In genomic region chr9:134390537-134390936, GRCh38 we compare ENCODE assay signal across 8 cellular contexts.
DNase-seq lines count a peak whose midpoint lies in the region; ATAC-seq and TF ChIP-seq lines count a peak whose summit lies in the region.

No MANE protein-coding gene starts in this region.

- peak; percentile 87 for DNase-seq in T-helper 2 cell treated with Interferon-gamma antibody and Interleukin-4, amounts not matched to agents 5 μg/mL and 100 μg/mL, for 36 hours (ENCODE audit: low spot score)
- DNase-seq in MCF 10A (ENCODE audit: unreplicated experiment): no peak
- no peak for DNase-seq in Calu3
- no peak for DNase-seq in LoVo (ENCODE audit: low spot score)

- POLR2A ChIA-PET in MCF 10A (lab: Yijun Ruan, JAX): interaction anchor here (1.0 kb wide), 1 partner anchor 11 kb away, joined by 3 read pairs; no protein-coding TSS in a partner anchor

- BruUV-seq in MCF 10A (replicated peaks; lab: Mats Ljungman, UMichigan): no TSS peak
- BruUV-seq in Calu3 (replicated peaks; lab: Mats Ljungman, UMichigan): no TSS peak

- CTCF ChIA-PET in MCF 10A (lab: Yijun Ruan, JAX) (no interaction called here), Calu3 (lab: Charles Lee) (no interaction called here)

- TF ChIP-seq CTCF in MCF 10A (IDR thresholded peaks at IDR 0.05; ENCODE audit: unreplicated experiment): no peak
- TF ChIP-seq CTCF in Calu3 (IDR thresholded peaks at IDR 0.05; ENCODE audit: unreplicated experiment): no peak

- peaks cover 5% of the 10 kb centered on the region for H3K9me3 Mint-ChIP-seq in T-helper 2 cell treated with Interferon-gamma antibody and Interleukin-4, amounts not matched to agents 5 μg/mL and 100 μg/mL, for 36 hours
- H3K9me3 Mint-ChIP-seq in dendritic cell treated with granulocyte-macrophage colony-stimulating factor and Interleukin-4, amounts not matched to agents 40 ng/mL and 50 ng/mL, for 4 days: no peaks in the 10 kb centered on the region
- H3K9me3 Mint-ChIP-seq in stimulated activated naive CD8-positive, alpha-beta T cell treated with anti-CD3 and anti-CD28 coated beads, Interleukin-15, Interleukin-2, amounts not matched to agents 100 ng/mL and 50 ng/mL, for 24 hours: peaks cover 5% of the 10 kb centered on the region
- H3K9me3 Mint-ChIP-seq in MCF 10A (ENCODE audit: unreplicated experiment) (no peaks in the 10 kb centered on the region), Calu3 (ENCODE audit: low read depth, unreplicated experiment) (no peaks in the 10 kb centered on the region)

- intact Hi-C loops in dendritic cell treated with granulocyte-macrophage colony-stimulating factor and Interleukin-4, amounts not matched to agents 40 ng/mL and 50 ng/mL, for 4 days (cut with micrococcal nuclease): no loop called here
- intact Hi-C loops in MCF 10A (cut with micrococcal nuclease): no loop called here
- intact Hi-C loops in Calu3 (cut with micrococcal nuclease; ENCODE audit: unreplicated experiment): no loop called here

- H3K4me1 Mint-ChIP-seq in T-helper 2 cell treated with Interferon-gamma antibody and Interleukin-4, amounts not matched to agents 5 μg/mL and 100 μg/mL, for 36 hours (ENCODE audit: low read depth): peaks cover 37% of the 10 kb centered on the region
- H3K4me1 Mint-ChIP-seq in dendritic cell treated with granulocyte-macrophage colony-stimulating factor and Interleukin-4, amounts not matched to agents 40 ng/mL and 50 ng/mL, for 4 days (ENCODE audit: low read depth): peaks cover 99% of the 10 kb centered on the region
- H3K4me1 Mint-ChIP-seq in stimulated activated naive CD8-positive, alpha-beta T cell treated with anti-CD3 and anti-CD28 coated beads, Interleukin-15, Interleukin-2, amounts not matched to agents 100 ng/mL and 50 ng/mL, for 24 hours (ENCODE audit: low read depth): peaks cover 62% of the 10 kb centered on the region
- H3K4me1 Mint-ChIP-seq in MCF 10A (ENCODE audit: insufficient read depth, unreplicated experiment): peaks cover 16% of the 10 kb centered on the region
- H3K4me1 Mint-ChIP-seq in Calu3 (ENCODE audit: low read depth, unreplicated experiment): no peaks in the 10 kb centered on the region

- ATAC-seq in GM21526 (IDR thresholded peaks at IDR 0.05; ENCODE audit: low FRiP score, unreplicated experiment) (peak; percentile 27), HG02852 (IDR thresholded peaks at IDR 0.05; ENCODE audit: unreplicated experiment) (no peak)

- peaks cover 5% of the 10 kb centered on the region for H3K36me3 Mint-ChIP-seq in T-helper 2 cell treated with Interferon-gamma antibody and Interleukin-4, amounts not matched to agents 5 μg/mL and 100 μg/mL, for 36 hours (ENCODE audit: low read depth)
- peaks cover 84% of the 10 kb centered on the region for H3K36me3 Mint-ChIP-seq in dendritic cell treated with granulocyte-macrophage colony-stimulating factor and Interleukin-4, amounts not matched to agents 40 ng/mL and 50 ng/mL, for 4 days (ENCODE audit: low read depth)
- H3K36me3 Mint-ChIP-seq in stimulated activated naive CD8-positive, alpha-beta T cell treated with anti-CD3 and anti-CD28 coated beads, Interleukin-15, Interleukin-2, amounts not matched to agents 100 ng/mL and 50 ng/mL, for 24 hours (ENCODE audit: low read depth): peaks cover 5% of the 10 kb centered on the region
- H3K36me3 Mint-ChIP-seq in MCF 10A (ENCODE audit: insufficient read depth, unreplicated experiment) (peaks cover 41% of the 10 kb centered on the region), Calu3 (ENCODE audit: insufficient read depth, unreplicated experiment) (no peaks in the 10 kb centered on the region)

- peak overlapping the region; percentile 76 for H3K4me3 Mint-ChIP-seq in T-helper 2 cell treated with Interferon-gamma antibody and Interleukin-4, amounts not matched to agents 5 μg/mL and 100 μg/mL, for 36 hours
- H3K4me3 Mint-ChIP-seq in dendritic cell treated with granulocyte-macrophage colony-stimulating factor and Interleukin-4, amounts not matched to agents 40 ng/mL and 50 ng/mL, for 4 days: peak overlapping the region; percentile 66
- H3K4me3 Mint-ChIP-seq in stimulated activated naive CD8-positive, alpha-beta T cell treated with anti-CD3 and anti-CD28 coated beads, Interleukin-15, Interleukin-2, amounts not matched to agents 100 ng/mL and 50 ng/mL, for 24 hours: peak overlapping the region; percentile 76
- H3K4me3 Mint-ChIP-seq in MCF 10A (ENCODE audit: unreplicated experiment) (no peak overlapping the region), Calu3 (ENCODE audit: low read depth, unreplicated experiment) (no peak overlapping the region)

- peak overlapping the region; percentile 86 for H3K27ac Mint-ChIP-seq in T-helper 2 cell treated with Interferon-gamma antibody and Interleukin-4, amounts not matched to agents 5 μg/mL and 100 μg/mL, for 36 hours
- peak overlapping the region; percentile 75 for H3K27ac Mint-ChIP-seq in dendritic cell treated with granulocyte-macrophage colony-stimulating factor and Interleukin-4, amounts not matched to agents 40 ng/mL and 50 ng/mL, for 4 days
- H3K27ac Mint-ChIP-seq in stimulated activated naive CD8-positive, alpha-beta T cell treated with anti-CD3 and anti-CD28 coated beads, Interleukin-15, Interleukin-2, amounts not matched to agents 100 ng/mL and 50 ng/mL, for 24 hours: peak overlapping the region; percentile 94
- H3K27ac Mint-ChIP-seq in MCF 10A (ENCODE audit: low read depth, unreplicated experiment) (no peak overlapping the region), Calu3 (ENCODE audit: unreplicated experiment) (no peak overlapping the region)

- H3K27me3 Mint-ChIP-seq in T-helper 2 cell treated with Interferon-gamma antibody and Interleukin-4, amounts not matched to agents 5 μg/mL and 100 μg/mL, for 36 hours (ENCODE audit: low read depth): no peaks in the 10 kb centered on the region
- no peaks in the 10 kb centered on the region for H3K27me3 Mint-ChIP-seq in dendritic cell treated with granulocyte-macrophage colony-stimulating factor and Interleukin-4, amounts not matched to agents 40 ng/mL and 50 ng/mL, for 4 days
- H3K27me3 Mint-ChIP-seq in stimulated activated naive CD8-positive, alpha-beta T cell treated with anti-CD3 and anti-CD28 coated beads, Interleukin-15, Interleukin-2, amounts not matched to agents 100 ng/mL and 50 ng/mL, for 24 hours: peaks cover 8% of the 10 kb centered on the region
- no peaks in the 10 kb centered on the region for H3K27me3 Mint-ChIP-seq in MCF 10A (ENCODE audit: insufficient read depth, unreplicated experiment)
- no peaks in the 10 kb centered on the region for H3K27me3 Mint-ChIP-seq in Calu3 (ENCODE audit: unreplicated experiment)

Comparison
In these comparisons a context has a peak if more than half of its experiments do, and no peak if none do; other contexts are left out.
1. H3K27ac Mint-ChIP-seq: peak in T-helper 2 cell treated with Interferon-gamma antibody and Interleukin-4, amounts not matched to agents 5 μg/mL and 100 μg/mL, for 36 hours (single experiment), dendritic cell treated with granulocyte-macrophage colony-stimulating factor and Interleukin-4, amounts not matched to agents 40 ng/mL and 50 ng/mL, for 4 days (single experiment) and stimulated activated naive CD8-positive, alpha-beta T cell treated with anti-CD3 and anti-CD28 coated beads, Interleukin-15, Interleukin-2, amounts not matched to agents 100 ng/mL and 50 ng/mL, for 24 hours (single experiment); none in MCF 10A (single experiment) and Calu3 (single experiment).
2. H3K4me3 Mint-ChIP-seq: peak in T-helper 2 cell treated with Interferon-gamma antibody and Interleukin-4, amounts not matched to agents 5 μg/mL and 100 μg/mL, for 36 hours (single experiment), dendritic cell treated with granulocyte-macrophage colony-stimulating factor and Interleukin-4, amounts not matched to agents 40 ng/mL and 50 ng/mL, for 4 days (single experiment) and stimulated activated naive CD8-positive, alpha-beta T cell treated with anti-CD3 and anti-CD28 coated beads, Interleukin-15, Interleukin-2, amounts not matched to agents 100 ng/mL and 50 ng/mL, for 24 hours (single experiment); none in MCF 10A (single experiment) and Calu3 (single experiment).